ENCODE assay signal across 23 cellular contexts in genomic region chr3:134065836-134066538, GRCh38. TPM values are rescaled to one million over a fixed set of nuclear protein-coding genes. Genes with fewer than 3 reads are reported as not detected.
DNase-seq lines count a peak whose midpoint lies in the region; ATAC-seq and TF ChIP-seq lines count a peak whose summit lies in the region.
"Had no signal": no experiment of that assay in that cellular context is flagged by ENCODE, and none has a peak within 500 bp of the region (broad histone marks: within the 10 kb centered on the region; RNA-seq: fewer than 3 reads in every experiment).

No MANE protein-coding gene starts in this region.

- no peak overlapping the region for H3K56ac ChIP-seq in IMR-90 (ENCODE audit: extremely low read depth, insufficient read depth, low read length)

- no peak overlapping the region for H3K9ac ChIP-seq in IMR-90 (ENCODE audit: low read depth, low read length)

- no peak overlapping the region for H2AFZ ChIP-seq in IMR-90 (replicated peaks; ENCODE audit: low read length, poor library complexity)

- H3K4me3 ChIP-seq in IMR-90 (ENCODE audit: insufficient read depth, low read depth, low read length) (no peak overlapping the region), coronary artery (no peak overlapping the region), left lung (no peak overlapping the region), stomach (no peak overlapping the region)
- H3K4me3 ChIP-seq: HAP-1 had no signal

- no peaks in the 10 kb centered on the region for H4K20me1 ChIP-seq in IMR-90 (ENCODE audit: insufficient read depth, low read length)

- H4K5ac ChIP-seq in IMR-90 (ENCODE audit: low read depth, low read length) = no peak overlapping the region

- dilution Hi-C loops in IMR-90 (cut with HindIII; ENCODE audit: low sequenced_read_pairs, unreplicated experiment) = no loop called here

- ATAC-seq in IMR-90 (ENCODE audit: low read depth) = no peak
- no peak for ATAC-seq in left lung
- ATAC-seq: CD8-positive, alpha-beta T cell; PC-3; T-cell had no signal

- H3K9me1 ChIP-seq in IMR-90 (ENCODE audit: insufficient read depth, low read length) = 0 out of 2 replicates have a peak, but pooled peaks cover 4% of the 10 kb centered on the region

- TF ChIP-seq RAD21 in IMR-90 (IDR thresholded peaks at IDR 0.05; ENCODE audit: low read length) = no peak

- H3K36me3 ChIP-seq in IMR-90 (ENCODE audit: control insufficient read depth, insufficient read depth, low read length) = no peaks in the 10 kb centered on the region
- H3K36me3 ChIP-seq in left lung = no peaks in the 10 kb centered on the region
- H3K36me3 ChIP-seq in stomach = no peaks in the 10 kb centered on the region
- H3K36me3 ChIP-seq: HAP-1 had no signal

- no peak overlapping the region for H2AK9ac ChIP-seq in IMR-90 (replicated peaks; ENCODE audit: low read depth, low read length, poor library complexity)

- in situ Hi-C loops in IMR-90 (cut with MboI; ENCODE audit: low sequenced_read_pairs) = no loop called here

- BruUV-seq in IMR-90 (replicated peaks; lab: Mats Ljungman, UMichigan) = no TSS peak

- H3K27me3 ChIP-seq in IMR-90 (ENCODE audit: control insufficient read depth, insufficient read depth, low read length) = peaks cover 1% of the 10 kb centered on the region; the same call in 1 of the 2 replicates
- no peaks in the 10 kb centered on the region for H3K27me3 ChIP-seq in left lung
- no peaks in the 10 kb centered on the region for H3K27me3 ChIP-seq in stomach

- no peak overlapping the region for H4K91ac ChIP-seq in IMR-90 (ENCODE audit: insufficient read depth, low read depth, low read length)

- H3K23ac ChIP-seq in IMR-90 (ENCODE audit: low read depth, low read length) = no peak overlapping the region

- intact Hi-C loops in IMR-90 (cut with micrococcal nuclease) = no loop called here
- intact Hi-C loops in left lung (cut with DNase I) = no loop called here
- intact Hi-C loops in stomach (cut with DNase I; ENCODE audit: low total_unique reads) = no loop called here

- no peaks in the 10 kb centered on the region for H3K79me1 ChIP-seq in IMR-90 (ENCODE audit: low read depth in 1 of 2, low read length in 2 of 2)

- TF ChIP-seq CTCF in IMR-90 (conservative IDR thresholded peaks at IDR 0.05; ENCODE audit: low read depth, low read length) = no peak
- no peak for TF ChIP-seq CTCF in coronary artery (IDR thresholded peaks at IDR 0.05)
- TF ChIP-seq CTCF in left lung (IDR thresholded peaks at IDR 0.05) = no peak
- no peak for TF ChIP-seq CTCF in stomach (IDR thresholded peaks at IDR 0.05)

- DNase-seq in IMR-90 (no peak), coronary artery (ENCODE audit: low spot score) (peak; percentile 63), left lung (no peak), stomach (no peak), DMS114 treated with DMSO at 0.1 percent for 48 hours (lab: John Stamatoyannopoulos, UW; ENCODE audit: unreplicated experiment) (no peak), NCI-H524 treated with DMSO at 0.1 percent for 48 hours (lab: John Stamatoyannopoulos, UW) (no peak), SKM-1 treated with dmso at 0.1 percent for 144 hours (lab: John Stamatoyannopoulos, UW; ENCODE audit: unreplicated experiment) (no peak)
- DNase-seq: activated CD4-positive, alpha-beta T cell treated with anti-CD3 and anti-CD28 coated beads for 48 hours; activated gamma-delta T cell treated with Interleukin-2 at 50 U/mL for 16 hours; caudate nucleus; DMS79; erythroblast; left colon; MV-4-11; NCI-H187; NCI-H82; PC-3; retina; SIG-M5; stimulated activated CD4-positive, alpha-beta T cell treated with anti-CD3 and anti-CD28 coated beads, Interleukin-12 subunit alpha, Interleukin-12 subunit beta, amount 100 ng/mL, for 4 hours had no signal

- no peak overlapping the region for H4K8ac ChIP-seq in IMR-90 (ENCODE audit: low read depth in 2 of 2, low read length in 2 of 2)

- no peak overlapping the region for H3K14ac ChIP-seq in IMR-90 (replicated peaks; ENCODE audit: low read depth, low read length)

- TF ChIP-seq POLR2A in IMR-90 (IDR thresholded peaks at IDR 0.05; ENCODE audit: low read depth, low read length) = no peak
- TF ChIP-seq POLR2A in stomach (IDR thresholded peaks at IDR 0.05) = no peak

- H3K18ac ChIP-seq in IMR-90 (ENCODE audit: low read depth, low read length) = no peak overlapping the region

- H3K27ac ChIP-seq in IMR-90 (ENCODE audit: insufficient read depth, low read length) = no peak overlapping the region
- H3K27ac ChIP-seq in coronary artery = peak overlapping the region in 1 of 2 donors; percentile 19
- peak overlapping the region; percentile 48 to 63 for H3K27ac ChIP-seq in left lung
- H3K27ac ChIP-seq in stomach = peak overlapping the region in 4 of 5 donors; percentile 1 to 42 (median 24)

- H3K4me1 ChIP-seq in IMR-90 (ENCODE audit: control insufficient read depth, insufficient read depth, low read length) = peaks cover 5% of the 10 kb centered on the region
- peaks cover 0 to 10% of the 10 kb centered on the region in 2 donors for H3K4me1 ChIP-seq in left lung
- peaks cover 0 to 7% (median under 1%) of the 10 kb centered on the region in 4 donors for H3K4me1 ChIP-seq in stomach
- H3K4me1 ChIP-seq: HAP-1 had no signal

- H2BK120ac ChIP-seq in IMR-90 (ENCODE audit: low read depth, low read length) = no peak overlapping the region

- 0 out of 3 replicates have a peak overlapping the region, but pooled peaks have one; percentile 3 for H2BK15ac ChIP-seq in IMR-90 (ENCODE audit: low read depth, low read length)

- TF ChIP-seq EP300 in stomach (IDR thresholded peaks at IDR 0.05) = no peak

- POLR2A ChIA-PET in IMR-90 (lab: Charles Lee; ENCODE audit: unreplicated experiment) = no interaction called here

- H3K4me2 ChIP-seq in IMR-90 (ENCODE audit: low read depth, low read length) = no peak overlapping the region

- no peak overlapping the region for H3K4ac ChIP-seq in IMR-90 (ENCODE audit: low read depth, low read length)

- CTCF ChIA-PET in IMR-90 (lab: Yijun Ruan, JAX) = no interaction called here

- no peak overlapping the region for H2BK20ac ChIP-seq in IMR-90 (ENCODE audit: low read depth, low read length)

- H3K9me3 ChIP-seq in IMR-90 (ENCODE audit: control insufficient read depth, insufficient read depth, low read length) (no peaks in the 10 kb centered on the region), left lung (no peaks in the 10 kb centered on the region), stomach (no peaks in the 10 kb centered on the region)
- H3K9me3 ChIP-seq: HAP-1 had no signal

- 70% methylated on average over 8 of the region's 11 CpGs; no CpG with 5 or more reads in 1 of the 2 experiments for WGBS in IMR-90 (ENCODE audit: extremely low coverage in 2 of 2, insufficient read length in 1 of 2), 2 experiments
- WGBS in stomach, 5 donors = 71 to 87% (median 78%) methylated on average over 11 of the region's 11 CpGs

- H2BK5ac ChIP-seq in IMR-90 (ENCODE audit: low read depth, low read length, poor library complexity, severe bottlenecking) = no peak overlapping the region

- H2AK5ac ChIP-seq in IMR-90 (ENCODE audit: low read depth, low read length) = no peak overlapping the region

TF ChIP-seq in IMR-90, 13 proteins besides CTCF, POLR2A, EP300 and RAD21:
- TF ChIP-seq MXI1 (IDR thresholded peaks at IDR 0.05; ENCODE audit: borderline replicate concordance, low read depth, low read length) = no peak
- TF ChIP-seq FOS (IDR thresholded peaks at IDR 0.05; ENCODE audit: low read depth, low read length) = no peak
- TF ChIP-seq NFE2L2 (IDR thresholded peaks at IDR 0.05; ENCODE audit: low read depth, low read length) = no peak
- no peak for TF ChIP-seq MAFK (IDR thresholded peaks at IDR 0.05; ENCODE audit: low read depth, low read length)
- TF ChIP-seq RCOR1 (IDR thresholded peaks at IDR 0.05; ENCODE audit: insufficient replicate concordance, low read length) = no peak

RNA-seq across cellular contexts. Expression of gene SLCO2A1, which starts 36.3 kb away (rescaled TPM):
- total RNA-seq in IMR-90 (2012; rRNA removed) = under 0.01 TPM in 2 replicates
- 1.2 and 1.5 TPM in 2 replicates for polyA plus RNA-seq in IMR-90 (2012; rRNA removed)
- 0.26 and 1.0 TPM in 2 replicates for polyA plus RNA-seq in IMR-90 (2012; cell fraction: cytosol; rRNA removed)
- 1.7 TPM in 2 replicates for polyA plus RNA-seq in IMR-90 (2012; cell fraction: nucleus; rRNA removed; ENCODE audit: low replicate concordance)
- 100 to 1,000 TPM; 169 to 180 TPM for total RNA-seq in left lung
- 100 to 1,000 TPM in 1 of 5 donors, 10 to 100 TPM in 3, 1 to 10 TPM in 1; 3.5 to 121 (median 18.7) TPM for total RNA-seq in stomach
- 1 to 10 TPM; 1.9 to 6.4 (median 3.2) TPM for polyA plus RNA-seq in stomach
- total RNA-seq: CD8-positive, alpha-beta T cell; PC-3 had no signal
